8 cellular contexts compared by ENCODE assay signal in the genomic region with DNA sequence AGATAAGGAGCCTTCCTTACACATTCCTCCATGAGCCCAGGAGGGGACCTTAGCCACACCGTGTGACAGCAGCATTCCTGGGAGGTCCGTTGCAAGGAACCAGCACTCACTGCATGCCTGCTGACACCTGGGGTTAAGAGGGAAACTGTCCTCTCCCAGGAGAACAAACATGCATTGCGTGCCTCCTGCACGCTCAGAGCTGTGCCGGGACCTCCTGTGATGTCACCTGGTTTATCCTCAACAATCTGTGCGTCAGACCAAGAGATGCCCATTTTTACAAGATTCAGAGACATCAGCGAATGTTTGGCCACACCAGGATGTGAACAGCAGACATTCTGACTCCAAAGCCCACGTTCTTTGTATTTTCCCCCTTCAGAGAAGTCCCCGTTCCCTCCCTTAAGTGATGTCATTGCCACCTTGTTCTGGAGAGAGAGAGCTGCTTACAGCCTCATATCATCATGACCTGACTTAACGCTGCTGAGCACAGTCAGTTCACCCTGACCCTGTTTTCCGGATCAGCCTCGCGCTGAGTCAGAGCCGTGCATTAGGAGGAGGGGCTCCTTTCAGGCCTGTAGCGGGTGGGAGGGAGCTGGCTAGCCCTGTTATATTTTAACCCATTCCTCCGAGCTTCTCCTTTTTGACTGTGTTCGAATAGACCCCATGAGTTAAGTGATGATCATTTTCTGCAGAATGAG. TPM values are rescaled to one million over a fixed set of nuclear protein-coding genes. Genes with fewer than 3 reads are reported as not detected.
DNase-seq lines count a peak whose midpoint lies in the region; ATAC-seq and TF ChIP-seq lines count a peak whose summit lies in the region.

No MANE protein-coding gene starts in this region.

- peak; percentile 44 for DNase-seq in AG04449 (ENCODE audit: low read depth, low spot score)
- peak; percentile 80 for DNase-seq in HCEC 1CT
- DNase-seq in UCSD-AML1 (lab: John Stamatoyannopoulos, UW; ENCODE audit: unreplicated experiment) = peak; percentile 27
- DNase-seq in fibroblast of the aortic adventitia (ENCODE audit: low read depth) = peak; percentile 80
- no peak for DNase-seq in sciatic nerve (ENCODE audit: low spot score)
- no peak for DNase-seq in NCI-H345 treated with DMSO at 0.1 percent for 48 hours (lab: John Stamatoyannopoulos, UW; ENCODE audit: unreplicated experiment)
- DNase-seq in ecto neural progenitor cell (ENCODE audit: low spot score) = no peak

- ATAC-seq in sciatic nerve (peak; percentile 81), HG03280 (IDR thresholded peaks at IDR 0.05; ENCODE audit: unreplicated experiment) (no peak)

- CTCF ChIA-PET in AG04449 (lab: Yijun Ruan, JAX) = interaction anchor here (1.0 to 1.6 kb wide), 5 partner anchors 25 to 51 kb away, joined by 3 to 9 read pairs (median 3); a partner anchor contains a TSS

- TF ChIP-seq CTCF in AG04449 (IDR thresholded peaks at IDR 0.05; ENCODE audit: insufficient read depth, low read length, missing control alignments) (no peak), fibroblast of the aortic adventitia (IDR thresholded peaks at IDR 0.05; ENCODE audit: insufficient read depth, low read length) (no peak)

- intact Hi-C loops in sciatic nerve (cut with DNase I) = no loop called here

- H3K4me3 ChIP-seq in AG04449 (ENCODE audit: low read depth, low read length) (no peak overlapping the region), fibroblast of the aortic adventitia (ENCODE audit: low read depth, low read length) (no peak overlapping the region)

- POLR2A ChIA-PET in AG04449 (lab: Yijun Ruan, JAX) = interaction anchor here (0.6 kb wide), 1 partner anchor 139 kb away, joined by 3 read pairs; no protein-coding TSS in a partner anchor

RNA-seq across cellular contexts. Expression of a gene that starts 36.2 kb away (rescaled TPM):
- 3.4 and 8.0 TPM in 2 replicates for total RNA-seq in fibroblast of the aortic adventitia (ENCODE audit: low replicate concordance)
- total RNA-seq in sciatic nerve = 20.6 TPM

RNA-seq across cellular contexts. Expression of a gene that starts 44.8 kb away (rescaled TPM):
- total RNA-seq in fibroblast of the aortic adventitia (ENCODE audit: low replicate concordance) (10.9 and 13.1 TPM in 2 replicates), sciatic nerve (12.1 TPM)

RNA-seq across cellular contexts. Expression of a gene that starts 55.1 kb away (rescaled TPM):
- total RNA-seq in fibroblast of the aortic adventitia (ENCODE audit: low replicate concordance) (5.0 and 6.1 TPM in 2 replicates), sciatic nerve (26.3 TPM)

Comparison
In these comparisons a context has a peak if more than half of its experiments do, and no peak if none do; other contexts are left out.
1. DNase-seq: peak in AG04449 (single experiment), HCEC 1CT (single experiment), UCSD-AML1 (single experiment) and fibroblast of the aortic adventitia (single experiment); none in sciatic nerve (single experiment), NCI-H345 treated with DMSO at 0.1 percent for 48 hours (single experiment) and ecto neural progenitor cell (single experiment).